8 cellular contexts compared by ENCODE assay signal in the genomic region with DNA sequence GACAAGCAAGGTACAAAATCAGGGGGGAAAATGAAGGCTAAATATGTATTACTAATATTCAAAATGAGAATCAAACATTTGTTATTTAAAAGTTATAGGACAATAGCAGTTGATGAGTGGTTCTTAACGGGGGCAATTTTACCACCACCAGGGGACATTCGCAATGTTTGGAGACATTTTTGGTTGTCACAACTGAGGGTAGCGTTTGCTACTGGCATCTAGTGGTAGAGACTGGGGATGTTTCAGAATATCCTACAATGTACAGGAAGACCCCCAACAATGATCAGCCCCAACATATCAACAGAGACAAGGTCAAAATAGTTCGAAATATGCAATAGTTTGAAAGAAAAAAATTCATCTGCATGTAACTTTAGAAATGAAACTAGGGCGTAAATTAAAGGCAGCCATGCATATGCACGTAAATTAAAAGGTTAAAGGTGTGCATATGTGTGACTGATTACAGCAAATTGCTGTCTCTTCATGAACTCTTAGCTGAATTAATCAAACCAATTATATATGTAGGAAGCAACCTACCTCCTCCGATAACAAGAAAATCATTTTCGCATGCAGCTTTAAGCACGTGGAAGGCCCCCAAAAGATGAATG.
DNase-seq lines count a peak whose midpoint lies in the region; ATAC-seq and TF ChIP-seq lines count a peak whose summit lies in the region.

No MANE protein-coding gene starts in this region.

- CTCF ChIA-PET in PC-9 (lab: Charles Lee) = interaction anchor here (0.6 to 0.9 kb wide), 3 partner anchors 251 to 653 kb away, joined by 3 to 5 read pairs (median 4); no protein-coding TSS in a partner anchor

- H3K27ac Mint-ChIP-seq in stimulated activated memory B cell treated with anti-CD40 and anti-IgM and Interleukin-4, amounts not matched to agents 10 μg/mL and 1 μg/mL and 100 μg/mL, for 72 hours = peak overlapping the region; percentile 44

- POLR2A ChIA-PET in PC-9 (lab: Charles Lee; ENCODE audit: unreplicated experiment) = no interaction called here

- peaks cover 32% of the 10 kb centered on the region for H3K4me1 Mint-ChIP-seq in stimulated activated memory B cell treated with anti-CD40 and anti-IgM and Interleukin-4, amounts not matched to agents 10 μg/mL and 1 μg/mL and 100 μg/mL, for 72 hours

- H3K4me1 ChIP-seq in PC-9 (replicated peaks; ENCODE audit: insufficient read depth) = peaks cover 15% of the 10 kb centered on the region
- H3K4me1 ChIP-seq in fibroblast of lung (ENCODE audit: control insufficient read depth, extremely low read depth, insufficient read depth, low read length) = no peaks in the 10 kb centered on the region

- H3K36me3 ChIP-seq in GM06990 (ENCODE audit: control insufficient read depth, insufficient read depth, low read length) (no peaks in the 10 kb centered on the region), PC-9 (ENCODE audit: low read depth) (no peaks in the 10 kb centered on the region), fibroblast of lung (ENCODE audit: control insufficient read depth, insufficient read depth, low read length) (no peaks in the 10 kb centered on the region)

- H2AFZ ChIP-seq in PC-9 (no peak overlapping the region), fibroblast of lung (ENCODE audit: low read length) (no peak overlapping the region)

- no peaks in the 10 kb centered on the region for H3K27me3 Mint-ChIP-seq in stimulated activated memory B cell treated with anti-CD40 and anti-IgM and Interleukin-4, amounts not matched to agents 10 μg/mL and 1 μg/mL and 100 μg/mL, for 72 hours

- H3K9ac ChIP-seq in fibroblast of lung (ENCODE audit: insufficient read depth, low read length) = no peak overlapping the region

- no peaks in the 10 kb centered on the region for H4K20me1 ChIP-seq in PC-9 (ENCODE audit: insufficient read depth)
- H4K20me1 ChIP-seq in fibroblast of lung (ENCODE audit: control insufficient read depth, extremely low read depth, insufficient read depth, low read length) = no peaks in the 10 kb centered on the region

- no peak overlapping the region for H3K4me3 Mint-ChIP-seq in stimulated activated memory B cell treated with anti-CD40 and anti-IgM and Interleukin-4, amounts not matched to agents 10 μg/mL and 1 μg/mL and 100 μg/mL, for 72 hours

- H3K9me3 Mint-ChIP-seq in stimulated activated memory B cell treated with anti-CD40 and anti-IgM and Interleukin-4, amounts not matched to agents 10 μg/mL and 1 μg/mL and 100 μg/mL, for 72 hours = no peaks in the 10 kb centered on the region

- peak; percentile 68 for TF ChIP-seq CTCF in GM06990 (IDR thresholded peaks at IDR 0.05; ENCODE audit: insufficient read depth, low read length, poor library complexity, severe bottlenecking)
- TF ChIP-seq CTCF in PC-9 (conservative IDR thresholded peaks at IDR 0.05) = peak; percentile 71
- peak; percentile 68 to 74 for TF ChIP-seq CTCF in fibroblast of lung (conservative IDR thresholded peaks at IDR 0.05 in 1 of 2, IDR thresholded peaks at IDR 0.05 in 1 of 2; ENCODE audit: low read depth in 1 of 2, low read length in 2 of 2)

- H3K4me2 ChIP-seq in PC-9 = peak overlapping the region; percentile 40
- no peak overlapping the region for H3K4me2 ChIP-seq in fibroblast of lung (ENCODE audit: extremely low read depth, insufficient read depth, low read length)

- DNase-seq in AG08396 (ENCODE audit: low spot score) (peak; percentile 16), GM06990 (ENCODE audit: extremely low read depth, insufficient read length) (no peak), PC-9 (no peak), fibroblast of lung (ENCODE audit: low read depth in 2 of 2) (peak in 1 of 2 donors; percentile 23), kidney glomerular epithelial cell (lab: John Stamatoyannopoulos, UW) (no peak), HPDE6-E6E7 (ENCODE audit: extremely low spot score) (no peak)

- H3K9me3 ChIP-seq in PC-9 (ENCODE audit: insufficient read depth, low read depth) (no peaks in the 10 kb centered on the region), fibroblast of lung (ENCODE audit: control insufficient read depth, insufficient read depth, low read depth, low read length) (no peaks in the 10 kb centered on the region)

- H3K27me3 ChIP-seq in GM06990 (replicated peaks; ENCODE audit: control insufficient read depth, insufficient read depth, low read length) = no peaks in the 10 kb centered on the region
- no peaks in the 10 kb centered on the region for H3K27me3 ChIP-seq in PC-9 (ENCODE audit: insufficient read depth, low read depth)
- no peaks in the 10 kb centered on the region for H3K27me3 ChIP-seq in fibroblast of lung (ENCODE audit: control insufficient read depth, insufficient read depth, low read length)

- intact Hi-C loops in PC-9 (cut with micrococcal nuclease; ENCODE audit: unreplicated experiment) = loop anchor here (1.0 to 5.0 kb wide), 2 partner anchors 139 to 289 kb away; no protein-coding TSS in a partner anchor

- BruUV-seq in PC-9 (replicated peaks; lab: Mats Ljungman, UMichigan) = no TSS peak

- ATAC-seq in HG02642 (IDR thresholded peaks at IDR 0.05; ENCODE audit: poor library complexity, unreplicated experiment) = peak; percentile 58
- peak; percentile 72 for ATAC-seq in stimulated activated memory B cell treated with anti-CD40 and anti-IgM and Interleukin-4, amounts not matched to agents 10 μg/mL and 1 μg/mL and 100 μg/mL, for 72 hours

- H3K79me2 ChIP-seq in PC-9 (ENCODE audit: low read depth) = no peaks in the 10 kb centered on the region
- no peaks in the 10 kb centered on the region for H3K79me2 ChIP-seq in fibroblast of lung (ENCODE audit: control insufficient read depth, insufficient read depth, low read length)

- H3K27ac ChIP-seq in PC-9 = peak overlapping the region; percentile 12; the same call in 1 of the 2 replicates
- no peak overlapping the region for H3K27ac ChIP-seq in fibroblast of lung (ENCODE audit: insufficient read depth, low read length)

- H3F3A ChIP-seq in PC-9 (ENCODE audit: insufficient read depth, low read depth) = peaks cover 14% of the 10 kb centered on the region; the same call in 1 of the 2 replicates

- H3K4me3 ChIP-seq in GM06990 (replicated peaks; ENCODE audit: low read depth, low read length) (no peak overlapping the region), PC-9 (no peak overlapping the region), fibroblast of lung (replicated peaks in 1 of 4; ENCODE audit: control extremely low read depth in 1 of 4, insufficient read depth in 1 of 4, low read depth in 3 of 4, low read length in 4 of 4) (no peak overlapping the region)

- no peaks in the 10 kb centered on the region for H3K36me3 Mint-ChIP-seq in stimulated activated memory B cell treated with anti-CD40 and anti-IgM and Interleukin-4, amounts not matched to agents 10 μg/mL and 1 μg/mL and 100 μg/mL, for 72 hours

- H3K9me2 ChIP-seq in PC-9 (ENCODE audit: insufficient read depth) = no peaks in the 10 kb centered on the region
